In the genomic region with DNA sequence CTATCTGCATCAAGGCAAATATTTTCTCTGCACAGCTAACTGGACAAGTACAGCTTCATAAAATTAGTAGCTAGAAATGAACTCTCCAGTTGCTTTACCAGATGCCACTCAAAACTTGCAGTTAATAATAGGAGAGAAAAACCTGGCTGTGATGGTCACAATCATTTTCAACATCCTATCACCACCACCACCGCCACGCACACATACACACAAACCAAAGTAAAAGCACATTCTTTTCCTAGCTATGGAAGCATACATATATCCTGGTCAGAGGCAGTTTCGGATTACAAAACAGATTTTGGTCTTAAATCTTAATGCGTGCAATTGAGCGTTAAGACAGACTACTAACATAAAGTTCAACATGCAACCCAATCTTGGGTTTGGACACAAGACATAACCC, we compare ENCODE assay signal across 8 cellular contexts. TPM values are rescaled to one million over a fixed set of nuclear protein-coding genes. Genes with fewer than 3 reads are reported as not detected.
DNase-seq lines count a peak whose midpoint lies in the region; FAIRE-seq and TF ChIP-seq lines count a peak whose summit lies in the region.

No MANE protein-coding gene starts in this region.

- H3K4me1 Mint-ChIP-seq in Calu3 (ENCODE audit: low read depth, unreplicated experiment), result peaks cover 16% of the 10 kb centered on the region

- no peaks in the 10 kb centered on the region for H3K27me3 Mint-ChIP-seq in Calu3 (ENCODE audit: unreplicated experiment)

- H3K9ac ChIP-seq in NT2/D1 (ENCODE audit: insufficient read length, low read depth) (peak overlapping the region; percentile 95), endothelial cell of umbilical vein (replicated peaks; ENCODE audit: extremely low read depth, insufficient read depth, low read length) (peak overlapping the region; percentile 71), neuronal stem cell (ENCODE audit: low read depth, low read length, poor library complexity) (no peak overlapping the region)

- H3K79me1 ChIP-seq in neuronal stem cell (ENCODE audit: low read depth, low read length), result peaks cover 2% of the 10 kb centered on the region

- peak overlapping the region; percentile 96 for H3K4me2 ChIP-seq in endothelial cell of umbilical vein (ENCODE audit: insufficient read depth, low read length)
- H3K4me2 ChIP-seq in neuronal stem cell (ENCODE audit: insufficient read depth, low read length, poor library complexity, severe bottlenecking), result peak overlapping the region; percentile 81

- no peaks in the 10 kb centered on the region for H3K9me3 Mint-ChIP-seq in Calu3 (ENCODE audit: low read depth, unreplicated experiment)

- CTCF ChIA-PET in Calu3 (lab: Charles Lee) (no interaction called here), endothelial cell of umbilical vein (lab: Charles Lee) (interaction anchor here (1.2 to 3.5 kb wide), 6 partner anchors 21 to 276 kb away, joined by 3 to 24 read pairs (median 3); a partner anchor contains a TSS)

- no peak overlapping the region for H2BK15ac ChIP-seq in neuronal stem cell (ENCODE audit: low read length)

- H3K79me2 ChIP-seq in endothelial cell of umbilical vein (ENCODE audit: control insufficient read depth, insufficient read depth, low read length), result peaks cover 56% of the 10 kb centered on the region

- WGBS in neuronal stem cell (ENCODE audit: extremely low coverage in 2 of 2, insufficient read length in 2 of 2, insufficient replicate concordance in 1 of 2), 2 donors, result no CpG with 5 or more reads among the region's 5 CpGs

- no peaks in the 10 kb centered on the region for H3K4me1 ChIP-seq in NT2/D1 (ENCODE audit: insufficient read depth, insufficient read length)
- peaks cover 13% of the 10 kb centered on the region for H3K4me1 ChIP-seq in endothelial cell of umbilical vein (ENCODE audit: control insufficient read depth, extremely low read depth, insufficient read depth, low read length)
- peaks cover 3 to 8% of the 10 kb centered on the region in 2 donors for H3K4me1 ChIP-seq in neuronal stem cell (ENCODE audit: control insufficient read depth in 2 of 2, insufficient read depth in 1 of 2, low read depth in 1 of 2, low read length in 2 of 2)

- H3K23ac ChIP-seq in neuronal stem cell (ENCODE audit: low read depth, low read length, poor library complexity), result no peak overlapping the region

- no peak overlapping the region for H2AFZ ChIP-seq in endothelial cell of umbilical vein (ENCODE audit: low read depth, low read length)
- no peak overlapping the region for H2AFZ ChIP-seq in neuronal stem cell (ENCODE audit: low read length)

- intact Hi-C loops in Calu3 (cut with micrococcal nuclease; ENCODE audit: unreplicated experiment) (loop anchor here (10.0 kb wide), 1 partner anchor 161 kb away; no protein-coding TSS in a partner anchor), endothelial cell of umbilical vein (cut with micrococcal nuclease) (loop anchor here (10.0 kb wide), 3 partner anchors 409 to 1379 kb away; a partner anchor contains a TSS)

- POLR2A ChIA-PET in endothelial cell of umbilical vein (lab: Charles Lee), result no interaction called here

- H3K9me1 ChIP-seq in endothelial cell of umbilical vein (replicated peaks; ENCODE audit: control insufficient read depth, extremely low read depth, insufficient read depth, low read length), result no peaks in the 10 kb centered on the region

- H3K4ac ChIP-seq in neuronal stem cell (ENCODE audit: low read length), result no peak overlapping the region

- no peak overlapping the region for H4K8ac ChIP-seq in neuronal stem cell (ENCODE audit: low read depth, low read length)

- dilution Hi-C loops in endothelial cell of umbilical vein (cut with MboI; ENCODE audit: extremely low pct_ligation_motif_present, low sequenced_read_pairs), result no loop called here

- no peak for FAIRE-seq in endothelial cell of umbilical vein (lab: Jason Lieb, UNC)

- H3K36me3 ChIP-seq in NT2/D1 (ENCODE audit: insufficient read depth, insufficient read length, low read length) (peaks cover 18% of the 10 kb centered on the region), endothelial cell of umbilical vein (ENCODE audit: control insufficient read depth in 2 of 2, extremely low read depth in 1 of 2, insufficient read depth in 2 of 2, low read length in 2 of 2) (no peaks in the 10 kb centered on the region), neuronal stem cell (replicated peaks in 1 of 2; ENCODE audit: control insufficient read depth in 2 of 2, insufficient read depth in 2 of 2, low read length in 2 of 2) (peaks cover 0 to 19% of the 10 kb centered on the region in 2 donors)

- H3K9me3 ChIP-seq in NT2/D1 (ENCODE audit: insufficient read depth, low read length) (no peaks in the 10 kb centered on the region), endothelial cell of umbilical vein (replicated peaks; ENCODE audit: control insufficient read depth, insufficient read depth, low read length) (no peaks in the 10 kb centered on the region), neuronal stem cell (replicated peaks in 1 of 2; ENCODE audit: control insufficient read depth in 2 of 2, insufficient read depth in 1 of 2, low read depth in 1 of 2, low read length in 2 of 2) (peaks cover 0 to 4% of the 10 kb centered on the region in 2 donors)

- H3K14ac ChIP-seq in neuronal stem cell (ENCODE audit: low read length), result no peak overlapping the region

- H4K91ac ChIP-seq in neuronal stem cell (ENCODE audit: low read depth, low read length, poor library complexity), result no peak overlapping the region

- H3K27me3 ChIP-seq in NT2/D1 (ENCODE audit: insufficient read depth, insufficient read length), result no peaks in the 10 kb centered on the region
- H3K27me3 ChIP-seq in endothelial cell of umbilical vein (ENCODE audit: control insufficient read depth in 2 of 2, insufficient read depth in 2 of 2, low read length in 2 of 2), result peaks cover 0 to 2% of the 10 kb centered on the region in 2 experiments
- peaks cover 0 to 3% (median 0%) of the 10 kb centered on the region in 3 experiments for H3K27me3 ChIP-seq in neuronal stem cell (ENCODE audit: control insufficient read depth in 3 of 3, insufficient read depth in 3 of 3, low read depth in 1 of 3, low read length in 3 of 3)

- H3K36me3 Mint-ChIP-seq in Calu3 (ENCODE audit: insufficient read depth, unreplicated experiment), result peaks cover 34% of the 10 kb centered on the region

- no peak overlapping the region for H2BK12ac ChIP-seq in neuronal stem cell (ENCODE audit: low read length)

- H2BK120ac ChIP-seq in neuronal stem cell (ENCODE audit: low read depth, low read length), result no peak overlapping the region

- H3K27ac ChIP-seq in endothelial cell of umbilical vein (ENCODE audit: insufficient read depth, low read depth, low read length) (no peak overlapping the region), neuronal stem cell (replicated peaks; ENCODE audit: low read length) (no peak overlapping the region)

- H2BK5ac ChIP-seq in neuronal stem cell (ENCODE audit: low read length), result no peak overlapping the region

- peaks cover 2% of the 10 kb centered on the region for H4K20me1 ChIP-seq in endothelial cell of umbilical vein (replicated peaks; ENCODE audit: control insufficient read depth, extremely low read depth, insufficient read depth, low read length)

- H3K18ac ChIP-seq in neuronal stem cell (ENCODE audit: low read length), result no peak overlapping the region

- peak overlapping the region; percentile 82 for H3K4me3 Mint-ChIP-seq in Calu3 (ENCODE audit: low read depth, unreplicated experiment)

- peak overlapping the region; percentile 74 for H3K27ac Mint-ChIP-seq in Calu3 (ENCODE audit: unreplicated experiment)

- H2AK5ac ChIP-seq in neuronal stem cell (ENCODE audit: low read depth, low read length), result no peak overlapping the region

- TF ChIP-seq POLR2A in endothelial cell of umbilical vein (IDR thresholded peaks at IDR 0.05; ENCODE audit: low read depth, low read length), result no peak

- TF ChIP-seq CTCF in Calu3 (IDR thresholded peaks at IDR 0.05; ENCODE audit: unreplicated experiment) (no peak), endothelial cell of umbilical vein (IDR thresholded peaks at IDR 0.05; ENCODE audit: extremely low read depth in 1 of 2, insufficient read depth in 1 of 2, low read depth in 1 of 2, low read length in 2 of 2) (no peak)

- DNase-seq in Calu3 (no peak), NT2/D1 (ENCODE audit: low read depth, low spot score) (no peak), endothelial cell of umbilical vein (ENCODE audit: low read depth, low spot score) (peak; percentile 22), neuronal stem cell (ENCODE audit: low spot score) (no peak), ureter (ENCODE audit: low spot score) (no peak), NCI-H1930 (lab: John Stamatoyannopoulos, UW) (no peak), NOMO-1 treated with dmso at 0.1 percent for 144 hours (lab: John Stamatoyannopoulos, UW; ENCODE audit: unreplicated experiment) (no peak)
- DNase-seq in stimulated activated CD4-positive, alpha-beta T cell treated with anti-CD3 and anti-CD28 coated beads, Interleukin-1b, Interleukin-23, amount 100 ng/mL, for 48 hours, result no peak

- H3K4me3 ChIP-seq in NT2/D1 (ENCODE audit: insufficient read length, low read depth) (peak overlapping the region; percentile 87), endothelial cell of umbilical vein (replicated peaks in 1 of 3; ENCODE audit: insufficient read depth in 1 of 3, low read depth in 1 of 3, low read length in 3 of 3) (peak overlapping the region; percentile 55 to 96 (median 84)), neuronal stem cell (ENCODE audit: low read length in 2 of 2) (peak overlapping the region; percentile 97 to 98)

- BruUV-seq in Calu3 (replicated peaks; lab: Mats Ljungman, UMichigan) (no TSS peak), endothelial cell of umbilical vein (replicated peaks; lab: Mats Ljungman, UMichigan) (TSS peak; percentile 37)

TF ChIP-seq in endothelial cell of umbilical vein, 7 proteins besides CTCF, POLR2A, EP300 and RAD21 (continues in another document):
- no peak for TF ChIP-seq POLR2AphosphoS5 (IDR thresholded peaks at IDR 0.05; ENCODE audit: insufficient read depth, low read depth, low read length)
- TF ChIP-seq FOS (IDR thresholded peaks at IDR 0.05; ENCODE audit: borderline replicate concordance, insufficient read depth, low read length), result no peak
- TF ChIP-seq, protein P1, sequence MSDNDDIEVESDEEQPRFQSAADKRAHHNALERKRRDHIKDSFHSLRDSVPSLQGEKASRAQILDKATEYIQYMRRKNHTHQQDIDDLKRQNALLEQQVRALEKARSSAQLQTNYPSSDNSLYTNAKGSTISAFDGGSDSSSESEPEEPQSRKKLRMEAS (IDR thresholded peaks at IDR 0.05; ENCODE audit: insufficient read depth, insufficient read length), result no peak
- TF ChIP-seq MYC (IDR thresholded peaks at IDR 0.05; ENCODE audit: low read depth, low read length), result no peak

RNA-seq across cellular contexts. Expression of a gene that starts 1.4 kb away (rescaled TPM):
- 38.3 and 44.6 TPM in 2 replicates for total RNA-seq in Calu3 (2022)
- 35.1 and 38.6 TPM in 2 replicates for total RNA-seq in endothelial cell of umbilical vein
- polyA plus RNA-seq in endothelial cell of umbilical vein, result 5.0 and 6.0 TPM in 2 replicates
- polyA plus RNA-seq in endothelial cell of umbilical vein (2011; cell fraction: cytosol; rRNA removed), result 5.0 and 5.6 TPM in 2 replicates
- 13.3 and 16.4 TPM in 2 replicates for polyA plus RNA-seq in endothelial cell of umbilical vein (2011; cell fraction: nucleus; rRNA removed)
- polyA plus RNA-seq in endothelial cell of umbilical vein (2012), result 19.4 and 19.5 TPM in 2 replicates
- 19.3 and 25.6 TPM in 2 replicates for polyA minus RNA-seq in endothelial cell of umbilical vein
- 15.9 TPM for polyA minus RNA-seq in endothelial cell of umbilical vein (2011; cell fraction: cytosol; rRNA and poly(A)+ RNA removed)
- 33.3 and 34.4 TPM in 2 replicates for polyA minus RNA-seq in endothelial cell of umbilical vein (2011; cell fraction: nucleus; rRNA and poly(A)+ RNA removed)
- polyA plus RNA-seq in neuronal stem cell (2013, experiment 1 of 2), result 68.0 TPM
- polyA plus RNA-seq in neuronal stem cell (2013, experiment 2 of 2), result 78.2 TPM
- 66.0 TPM for total RNA-seq in ureter
